In genomic region chr5:65927497-65928340, GRCh38 we compare ENCODE assay signal across 8 cellular contexts. TPM values are rescaled to one million over a fixed set of nuclear protein-coding genes. Genes with fewer than 3 reads are reported as not detected.
DNase-seq lines count a peak whose midpoint lies in the region; ATAC-seq and TF ChIP-seq lines count a peak whose summit lies in the region.

No MANE protein-coding gene starts in this region.

- intact Hi-C loops in lower leg skin (cut with DNase I; ENCODE audit: low total_unique reads) = loop anchor here (5.0 kb wide), 1 partner anchor 215 kb away; the partner anchor contains the start of gene SREK1

- CTCF ChIA-PET in HEK293T (lab: Yijun Ruan, JAX) = interaction anchor here (0.5 kb wide), 1 partner anchor 101 kb away, joined by 3 read pairs; no protein-coding TSS in a partner anchor
- CTCF ChIA-PET in RWPE1 (lab: Yijun Ruan, JAX) = interaction anchor here (0.6 kb wide), 2 partner anchors 76 to 188 kb away, joined by 3 to 5 read pairs; no protein-coding TSS in a partner anchor

- no peak overlapping the region for H3K27ac ChIP-seq in RWPE1

- POLR2A ChIA-PET in HEK293T (lab: Yijun Ruan, JAX) (interaction anchor here (0.6 kb wide), 1 partner anchor 206 kb away, joined by 4 read pairs; the partner anchor contains the start of genes NLN and SGTB), RWPE1 (lab: Yijun Ruan, JAX; ENCODE audit: low non-redundant PET) (no interaction called here)

- peak; percentile 32 for DNase-seq in DMS53 (lab: John Stamatoyannopoulos, UW)
- no peak for DNase-seq in DMS53 treated with DMSO at 0.1 percent for 48 hours (lab: John Stamatoyannopoulos, UW; ENCODE audit: unreplicated experiment)
- peak; percentile 43 for DNase-seq in HEK293T (ENCODE audit: extremely low spot score)
- DNase-seq in RWPE1 (ENCODE audit: low spot score) = peak; percentile 69
- no peak for DNase-seq in central memory CD8-positive, alpha-beta T cell (ENCODE audit: low spot score in 2 of 2)
- peak in 1 of 2 donors; percentile 19 for DNase-seq in lower leg skin (ENCODE audit: low spot score in 2 of 2)
- peak; percentile 74 for DNase-seq in superior temporal gyrus (ENCODE audit: extremely low spot score)
- no peak for DNase-seq in mesenteric fat pad (ENCODE audit: low spot score)

- H3K36me3 Mint-ChIP-seq in central memory CD8-positive, alpha-beta T cell (ENCODE audit: insufficient read depth) = peaks cover 30% of the 10 kb centered on the region

- no peaks in the 10 kb centered on the region for H3K27me3 Mint-ChIP-seq in central memory CD8-positive, alpha-beta T cell

- 0% methylated on average over 13 of the region's 13 CpGs for WGBS in lower leg skin, 2 donors

- H3K9me3 Mint-ChIP-seq in central memory CD8-positive, alpha-beta T cell = no peaks in the 10 kb centered on the region

- H3K4me1 Mint-ChIP-seq in central memory CD8-positive, alpha-beta T cell = peaks cover 54% of the 10 kb centered on the region

- peak overlapping the region; percentile 87 for H3K27ac Mint-ChIP-seq in central memory CD8-positive, alpha-beta T cell (ENCODE audit: low read depth)

- peak overlapping the region; percentile 87 for H3K4me3 ChIP-seq in lower leg skin (ENCODE audit: low read depth, poor library complexity, severe bottlenecking)

- TF ChIP-seq POLR2A in lower leg skin (IDR thresholded peaks at IDR 0.05) = no peak

- peak overlapping the region; percentile 91 for H3K4me3 Mint-ChIP-seq in central memory CD8-positive, alpha-beta T cell

- TF ChIP-seq CTCF in RWPE1 (conservative IDR thresholded peaks at IDR 0.05; ENCODE audit: low read depth) (no peak), lower leg skin (IDR thresholded peaks at IDR 0.05) (no peak)

- ATAC-seq in central memory CD8-positive, alpha-beta T cell (replicated peaks; ENCODE audit: extremely low read depth, poor library complexity, severe bottlenecking) = no peak

TF ChIP-seq in HEK293T, 16 proteins besides CTCF, POLR2A, EP300 and RAD21:
- TF ChIP-seq FOXK2 (IDR thresholded peaks at IDR 0.05) (no peak), ZNF384 (IDR thresholded peaks at IDR 0.05) (peak; percentile 82)

RNA-seq across cellular contexts. Expression of gene ERBIN, which starts 1.3 kb away (rescaled TPM):
- total RNA-seq in lower leg skin (100 to 1,000 TPM in 1 of 4 donors, 10 to 100 TPM in 3; 78.2 to 104 (median 95.3) TPM), mesenteric fat pad (54.0 TPM)

Comparison
In these comparisons a context has a peak if more than half of its experiments do, and no peak if none do; other contexts are left out.
1. DNase-seq: peak in DMS53 (single experiment), HEK293T (single experiment), RWPE1 (single experiment) and superior temporal gyrus (single experiment); none in DMS53 treated with DMSO at 0.1 percent for 48 hours (single experiment), central memory CD8-positive, alpha-beta T cell (0 of 2) and mesenteric fat pad (single experiment).